In the genomic region with DNA sequence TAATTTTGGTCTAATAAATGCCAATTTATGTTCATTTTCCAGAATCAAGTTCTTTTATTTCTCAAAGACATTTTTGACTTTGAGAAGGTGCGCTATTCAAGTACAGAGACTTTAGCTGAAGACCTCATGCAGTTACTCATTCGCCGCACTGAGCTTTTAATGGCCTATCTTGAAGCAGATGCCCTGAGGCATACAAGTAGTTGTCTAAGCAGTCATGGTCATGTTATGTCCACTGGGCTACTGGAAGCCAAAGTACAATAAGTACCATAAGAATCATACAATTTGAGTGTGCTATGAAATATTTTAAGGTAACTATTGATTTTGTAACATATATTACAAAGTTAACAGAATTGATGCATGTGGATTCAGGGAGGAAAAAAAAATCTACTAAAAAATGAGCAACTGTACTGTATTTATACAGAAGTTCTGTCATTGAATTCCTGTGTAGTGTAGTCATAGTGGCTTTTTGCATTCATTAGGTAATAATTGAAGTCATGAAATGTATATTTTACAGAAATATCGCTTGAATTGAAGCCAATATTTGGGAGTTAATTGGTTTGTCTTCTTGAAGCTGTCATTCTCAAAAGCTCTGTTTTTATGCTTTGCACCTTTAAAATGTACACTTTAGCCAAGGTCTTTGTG, we compare ENCODE assay signal across 18 cellular contexts. TPM values are rescaled to one million over a fixed set of nuclear protein-coding genes. Genes with fewer than 3 reads are reported as not detected.
A peak's percentile ranks its signal among the peaks of the same experiment; 100 is the strongest.
DNase-seq lines count a peak whose midpoint lies in the region; ATAC-seq, FAIRE-seq and TF ChIP-seq lines count a peak whose summit lies in the region.
"Had no signal": no experiment of that assay in that cellular context is flagged by ENCODE, and none has a peak within 500 bp of the region (broad histone marks: within the 10 kb centered on the region; RNA-seq: fewer than 3 reads in every experiment).

No MANE protein-coding gene starts in this region.

- no peaks in the 10 kb centered on the region for H3K9me3 ChIP-seq in gastrocnemius medialis
- H3K9me3 ChIP-seq: neutrophil had no signal

- H3K27ac Mint-ChIP-seq in Calu3 (ENCODE audit: unreplicated experiment), result no peak overlapping the region
- H3K27ac Mint-ChIP-seq: activated CD8-positive, alpha-beta T cell treated with anti-CD3 and anti-CD28 coated beads, Interleukin-2, amount 10 ng/mL, durations not matched to agents 7 days and 5 days; activated T-helper 17 cell treated with anti-CD3 and anti-CD28 coated beads, Interleukin-2, amount 50 U/mL, for 72 hours; CD4-positive, alpha-beta T cell had no signal

- H3K27me3 Mint-ChIP-seq in Calu3 (ENCODE audit: unreplicated experiment), result no peaks in the 10 kb centered on the region
- H3K27me3 Mint-ChIP-seq: activated T-helper 17 cell treated with anti-CD3 and anti-CD28 coated beads, Interleukin-2, amount 50 U/mL, for 72 hours; CD4-positive, alpha-beta T cell had no signal

- no peaks in the 10 kb centered on the region for H3K9me3 Mint-ChIP-seq in Calu3 (ENCODE audit: low read depth, unreplicated experiment)
- H3K9me3 Mint-ChIP-seq: activated T-helper 17 cell treated with anti-CD3 and anti-CD28 coated beads, Interleukin-2, amount 50 U/mL, for 72 hours; CD4-positive, alpha-beta T cell had no signal

- no peak overlapping the region for H3K4me3 Mint-ChIP-seq in Calu3 (ENCODE audit: low read depth, unreplicated experiment)
- H3K4me3 Mint-ChIP-seq: activated CD8-positive, alpha-beta T cell treated with anti-CD3 and anti-CD28 coated beads, Interleukin-2, amount 10 ng/mL, durations not matched to agents 7 days and 5 days; activated T-helper 17 cell treated with anti-CD3 and anti-CD28 coated beads, Interleukin-2, amount 50 U/mL, for 72 hours; CD4-positive, alpha-beta T cell had no signal

- H3K4me1 Mint-ChIP-seq in Calu3 (ENCODE audit: low read depth, unreplicated experiment), result no peaks in the 10 kb centered on the region
- H3K4me1 Mint-ChIP-seq: activated T-helper 17 cell treated with anti-CD3 and anti-CD28 coated beads, Interleukin-2, amount 50 U/mL, for 72 hours had no signal

- H3K36me3 Mint-ChIP-seq in Calu3 (ENCODE audit: insufficient read depth, unreplicated experiment), result no peaks in the 10 kb centered on the region

- H3K27me3 ChIP-seq in foreskin keratinocyte, result no peaks in the 10 kb centered on the region
- H3K27me3 ChIP-seq in gastrocnemius medialis, result no peaks in the 10 kb centered on the region
- H3K27me3 ChIP-seq: neutrophil had no signal

- H3K27ac ChIP-seq in foreskin keratinocyte (no peak overlapping the region), gastrocnemius medialis (no peak overlapping the region)
- H3K27ac ChIP-seq: neutrophil had no signal

- no peak for TF ChIP-seq CTCF in foreskin keratinocyte (conservative IDR thresholded peaks at IDR 0.05)
- TF ChIP-seq CTCF in Calu3 (IDR thresholded peaks at IDR 0.05; ENCODE audit: unreplicated experiment), result no peak
- TF ChIP-seq CTCF in gastrocnemius medialis (IDR thresholded peaks at IDR 0.05 in 4 of 5, conservative IDR thresholded peaks at IDR 0.05 in 1 of 5), result no peak

- no peak for TF ChIP-seq POLR2A in gastrocnemius medialis (IDR thresholded peaks at IDR 0.05)

- intact Hi-C loops in Calu3 (cut with micrococcal nuclease; ENCODE audit: unreplicated experiment) (no loop called here), gastrocnemius medialis (cut with DNase I; ENCODE audit: low total_unique reads) (no loop called here)

- H3K4me1 ChIP-seq in foreskin keratinocyte (peaks cover 18% of the 10 kb centered on the region), gastrocnemius medialis (no peaks in the 10 kb centered on the region)

- CTCF ChIA-PET in Calu3 (lab: Charles Lee), result no interaction called here

- no peaks in the 10 kb centered on the region for H3K36me3 ChIP-seq in gastrocnemius medialis

- ATAC-seq in foreskin keratinocyte (peak; percentile 99), gastrocnemius medialis (no peak), HG03439 (IDR thresholded peaks at IDR 0.05; ENCODE audit: unreplicated experiment) (no peak)
- ATAC-seq: activated CD8-positive, alpha-beta T cell treated with anti-CD3 and anti-CD28 coated beads, Interleukin-2, amount 10 ng/mL, durations not matched to agents 7 days and 5 days; activated T-helper 17 cell treated with anti-CD3 and anti-CD28 coated beads, Interleukin-2, amount 50 U/mL, for 72 hours; sciatic nerve had no signal

- no TSS peak for BruUV-seq in Calu3 (replicated peaks; lab: Mats Ljungman, UMichigan)

- DNase-seq in AG08396 (ENCODE audit: low spot score) (peak; percentile 29), HTR-8/SVneo (ENCODE audit: insufficient read length, low spot score) (peak; percentile 48), amniotic stem cell (lab: John Stamatoyannopoulos, UW) (peak; percentile 26), foreskin keratinocyte (peak; percentile 85 to 96), NCI-H446 (lab: John Stamatoyannopoulos, UW) (no peak), Calu3 (no peak), gastrocnemius medialis (no peak)
- DNase-seq: activated CD8-positive, alpha-beta T cell treated with anti-CD3 and anti-CD28 coated beads, Interleukin-2, amount 10 ng/mL, durations not matched to agents 7 days and 5 days; amygdala; CD4-positive, alpha-beta T cell; NCI-H187; NCI-H510A; stimulated activated CD4-positive, alpha-beta T cell treated with anti-CD3 and anti-CD28 coated beads, Interleukin-2, amount 100 ng/mL, for 24 hours had no signal

- no peak overlapping the region for H3K4me3 ChIP-seq in gastrocnemius medialis

- in situ Hi-C loops in gastrocnemius medialis (cut with MboI; ENCODE audit: low sequenced_read_pairs in 4 of 4), result no loop called here

- peak; percentile 57 for FAIRE-seq in HTR-8/SVneo (lab: Jason Lieb, UNC)
- FAIRE-seq: H1 had no signal

RNA-seq across cellular contexts. Expression of a gene that starts 13.5 kb away (rescaled TPM):
- total RNA-seq in foreskin keratinocyte (3.2 and 5.3 TPM in 2 replicates), Calu3 (2022) (1.9 and 2.0 TPM in 2 replicates), gastrocnemius medialis (100 to 1,000 TPM; 105 to 297 (median 200) TPM)
- 2.4 and 3.9 TPM in 2 replicates for polyA plus RNA-seq in foreskin keratinocyte

Comparison
In these comparisons a context has a peak if more than half of its experiments do, and no peak if none do; other contexts are left out.
1. DNase-seq: peak in AG08396 (single experiment), HTR-8/SVneo (single experiment), amniotic stem cell (single experiment) and foreskin keratinocyte (2 of 2); none in NCI-H446 (0 of 2), Calu3 (single experiment) and gastrocnemius medialis (0 of 2).
2. RNA of a gene that starts 13.5 kb away (total RNA-seq): 105 to 297 TPM in gastrocnemius medialis; 3.2 to 5.3 TPM in foreskin keratinocyte and 1.9 to 2.0 TPM in Calu3; every median in the first group is over 10 times any median in the second.